In the genomic region with DNA sequence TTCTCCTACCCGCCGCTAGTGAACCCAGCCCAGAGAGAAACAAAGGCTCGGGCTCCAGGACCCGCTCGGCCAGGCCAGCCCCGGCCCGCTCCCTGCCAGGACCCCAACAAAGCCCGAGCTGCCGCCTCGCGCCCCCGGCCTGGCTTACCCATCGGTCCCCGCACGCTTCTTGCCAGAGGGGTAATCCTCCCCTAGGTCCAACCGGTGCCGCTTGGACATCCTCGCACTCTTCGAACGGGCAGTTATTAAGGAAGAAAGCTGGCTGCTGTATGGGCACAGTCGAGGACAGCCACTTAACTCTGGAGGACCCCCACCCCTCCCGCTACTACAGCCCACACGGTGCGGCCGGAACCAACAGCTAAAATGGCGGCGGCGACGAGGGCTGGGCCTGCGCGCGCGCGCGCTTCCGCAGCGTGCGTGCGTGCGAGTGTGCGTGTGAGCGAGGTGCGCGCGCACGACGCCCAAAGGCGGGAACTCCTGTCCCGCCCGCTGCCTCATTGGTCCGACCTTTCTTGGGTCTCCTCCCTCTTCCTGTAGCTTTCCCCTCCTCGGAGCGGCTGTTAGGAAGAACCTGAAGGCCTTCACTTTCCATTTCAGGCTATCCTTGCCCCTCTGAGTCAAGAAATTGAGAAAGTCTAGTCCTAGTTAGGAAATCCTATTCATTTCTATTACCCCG, we compare ENCODE assay signal across 1 cellular context.
A peak's percentile ranks its signal among the peaks of the same experiment; 100 is the strongest.
TF ChIP-seq lines count a peak whose summit lies in the region.

A gene (minus strand): TSS at position 380 of the 676 bp plus-strand sequence. CDS start 161 bp downstream, at position 219.

TF ChIP-seq in K562, 482 proteins besides CTCF, POLR2A, EP300 and RAD21 (continued from another document and continues in another):
- TF ChIP-seq, protein P1, sequence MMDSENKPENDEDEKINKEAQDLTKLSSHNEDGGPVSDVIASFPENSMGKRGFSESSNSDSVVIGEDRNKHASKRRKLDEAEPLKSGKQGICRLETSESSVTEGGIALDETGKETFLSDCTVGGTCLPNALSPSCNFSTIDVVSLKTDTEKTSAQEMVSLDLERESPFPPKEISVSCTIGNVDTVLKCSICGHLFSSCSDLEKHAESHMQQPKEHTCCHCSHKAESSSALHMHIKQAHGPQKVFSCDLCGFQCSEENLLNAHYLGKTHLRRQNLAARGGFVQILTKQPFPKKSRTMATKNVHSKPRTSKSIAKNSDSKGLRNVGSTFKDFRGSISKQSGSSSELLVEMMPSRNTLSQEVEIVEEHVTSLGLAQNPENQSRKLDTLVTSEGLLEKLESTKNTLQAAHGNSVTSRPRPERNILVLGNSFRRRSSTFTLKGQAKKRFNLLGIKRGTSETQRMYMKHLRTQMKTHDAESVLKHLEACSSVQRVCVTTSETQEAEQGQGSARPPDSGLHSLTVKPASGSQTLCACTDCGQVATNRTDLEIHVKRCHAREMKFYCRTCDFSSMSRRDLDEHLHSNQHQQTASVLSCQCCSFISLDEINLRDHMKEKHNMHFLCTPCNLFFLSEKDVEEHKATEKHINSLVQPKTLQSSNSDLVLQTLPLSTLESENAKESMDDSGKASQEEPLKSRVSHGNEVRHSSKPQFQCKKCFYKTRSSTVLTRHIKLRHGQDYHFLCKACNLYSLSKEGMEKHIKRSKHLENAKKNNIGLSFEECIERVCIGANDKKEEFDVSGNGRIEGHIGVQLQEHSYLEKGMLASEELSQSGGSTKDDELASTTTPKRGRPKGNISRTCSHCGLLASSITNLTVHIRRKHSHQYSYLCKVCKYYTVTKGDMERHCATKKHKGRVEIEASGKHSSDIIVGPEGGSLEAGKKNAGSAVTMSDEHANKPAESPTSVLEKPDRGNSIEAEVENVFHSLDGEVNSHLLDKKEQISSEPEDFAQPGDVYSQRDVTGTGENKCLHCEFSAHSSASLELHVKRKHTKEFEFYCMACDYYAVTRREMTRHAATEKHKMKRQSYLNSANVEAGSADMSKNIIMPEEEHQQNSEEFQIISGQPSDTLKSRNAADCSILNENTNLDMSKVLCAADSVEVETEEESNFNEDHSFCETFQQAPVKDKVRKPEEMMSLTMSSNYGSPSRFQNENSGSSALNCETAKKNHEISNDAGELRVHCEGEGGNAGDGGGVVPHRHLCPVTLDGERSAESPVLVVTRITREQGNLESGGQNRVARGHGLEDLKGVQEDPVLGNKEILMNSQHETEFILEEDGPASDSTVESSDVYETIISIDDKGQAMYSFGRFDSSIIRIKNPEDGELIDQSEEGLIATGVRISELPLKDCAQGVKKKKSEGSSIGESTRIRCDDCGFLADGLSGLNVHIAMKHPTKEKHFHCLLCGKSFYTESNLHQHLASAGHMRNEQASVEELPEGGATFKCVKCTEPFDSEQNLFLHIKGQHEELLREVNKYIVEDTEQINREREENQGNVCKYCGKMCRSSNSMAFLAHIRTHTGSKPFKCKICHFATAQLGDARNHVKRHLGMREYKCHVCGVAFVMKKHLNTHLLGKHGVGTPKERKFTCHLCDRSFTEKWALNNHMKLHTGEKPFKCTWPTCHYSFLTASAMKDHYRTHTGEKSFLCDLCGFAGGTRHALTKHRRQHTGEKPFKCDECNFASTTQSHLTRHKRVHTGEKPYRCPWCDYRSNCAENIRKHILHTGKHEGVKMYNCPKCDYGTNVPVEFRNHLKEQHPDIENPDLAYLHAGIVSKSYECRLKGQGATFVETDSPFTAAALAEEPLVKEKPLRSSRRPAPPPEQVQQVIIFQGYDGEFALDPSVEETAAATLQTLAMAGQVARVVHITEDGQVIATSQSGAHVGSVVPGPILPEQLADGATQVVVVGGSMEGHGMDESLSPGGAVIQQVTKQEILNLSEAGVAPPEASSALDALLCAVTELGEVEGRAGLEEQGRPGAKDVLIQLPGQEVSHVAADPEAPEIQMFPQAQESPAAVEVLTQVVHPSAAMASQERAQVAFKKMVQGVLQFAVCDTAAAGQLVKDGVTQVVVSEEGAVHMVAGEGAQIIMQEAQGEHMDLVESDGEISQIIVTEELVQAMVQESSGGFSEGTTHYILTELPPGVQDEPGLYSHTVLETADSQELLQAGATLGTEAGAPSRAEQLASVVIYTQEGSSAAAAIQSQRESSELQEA (IDR thresholded peaks at IDR 0.05; ENCODE audit: low read depth): no peak
- TF ChIP-seq, protein P2, sequence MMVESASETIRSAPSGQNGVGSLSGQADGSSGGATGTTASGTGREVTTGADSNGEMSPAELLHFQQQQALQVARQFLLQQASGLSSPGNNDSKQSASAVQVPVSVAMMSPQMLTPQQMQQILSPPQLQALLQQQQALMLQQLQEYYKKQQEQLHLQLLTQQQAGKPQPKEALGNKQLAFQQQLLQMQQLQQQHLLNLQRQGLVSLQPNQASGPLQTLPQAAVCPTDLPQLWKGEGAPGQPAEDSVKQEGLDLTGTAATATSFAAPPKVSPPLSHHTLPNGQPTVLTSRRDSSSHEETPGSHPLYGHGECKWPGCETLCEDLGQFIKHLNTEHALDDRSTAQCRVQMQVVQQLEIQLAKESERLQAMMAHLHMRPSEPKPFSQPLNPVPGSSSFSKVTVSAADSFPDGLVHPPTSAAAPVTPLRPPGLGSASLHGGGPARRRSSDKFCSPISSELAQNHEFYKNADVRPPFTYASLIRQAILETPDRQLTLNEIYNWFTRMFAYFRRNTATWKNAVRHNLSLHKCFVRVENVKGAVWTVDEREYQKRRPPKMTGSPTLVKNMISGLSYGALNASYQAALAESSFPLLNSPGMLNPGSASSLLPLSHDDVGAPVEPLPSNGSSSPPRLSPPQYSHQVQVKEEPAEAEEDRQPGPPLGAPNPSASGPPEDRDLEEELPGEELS (CRISPR knock-in tag; IDR thresholded peaks at IDR 0.05; ENCODE audit: borderline replicate concordance): 0 out of 2 replicates have a peak, but pooled peaks have one; percentile 23
- TF ChIP-seq TAF15 (IDR thresholded peaks at IDR 0.05; ENCODE audit: low read depth, low read length) (no peak), SMAD1 (IDR thresholded peaks at IDR 0.05; ENCODE audit: low read depth, low read length, partially characterized antibody) (no peak), PURB (CRISPR knock-in tag; IDR thresholded peaks at IDR 0.05; ENCODE audit: low read depth) (no peak), SNIP1 (IDR thresholded peaks at IDR 0.05; ENCODE audit: low read depth) (no peak), CCAR2 (IDR thresholded peaks at IDR 0.05; ENCODE audit: low read depth, low read length) (no peak), ZNF586 (CRISPR knock-in tag; conservative IDR thresholded peaks at IDR 0.05) (no peak), ESRRA (IDR thresholded peaks at IDR 0.05; ENCODE audit: borderline replicate concordance, low read depth) (no peak; the same call in 1 of the 2 replicates), NR4A1 (CRISPR knock-in tag; IDR thresholded peaks at IDR 0.05) (no peak), NR4A1 (tag; IDR thresholded peaks at IDR 0.05) (no peak), GABPB2 (CRISPR knock-in tag; conservative IDR thresholded peaks at IDR 0.05) (no peak), PHF20 (IDR thresholded peaks at IDR 0.05; ENCODE audit: partially characterized antibody) (no peak), NFXL1 (CRISPR knock-in tag; IDR thresholded peaks at IDR 0.05) (no peak), IRF2 (CRISPR knock-in tag; IDR thresholded peaks at IDR 0.05) (no peak), KAT7 (CRISPR knock-in tag; IDR thresholded peaks at IDR 0.05; ENCODE audit: borderline replicate concordance) (no peak), ATF7 (IDR thresholded peaks at IDR 0.05) (peak; percentile 56; the same call in 1 of the 2 replicates), SUPT5H (IDR thresholded peaks at IDR 0.05) (peak; percentile 84), SRSF3 (IDR thresholded peaks at IDR 0.05; ENCODE audit: insufficient read depth, low read length) (no peak; the same call in 1 of the 2 replicates), NCOA6 (IDR thresholded peaks at IDR 0.05) (peak; percentile 90), THRAP3 (IDR thresholded peaks at IDR 0.05; ENCODE audit: borderline replicate concordance) (no peak), SMARCA5 (IDR thresholded peaks at IDR 0.05) (no peak), DACH1 (IDR thresholded peaks at IDR 0.05; ENCODE audit: partially characterized antibody) (no peak), PTTG1 (tag; IDR thresholded peaks at IDR 0.05; ENCODE audit: low read depth) (no peak), FOXJ3 (CRISPR knock-in tag; IDR thresholded peaks at IDR 0.05) (no peak), CBFA2T3 (IDR thresholded peaks at IDR 0.05) (no peak), FOXJ2 (tag; IDR thresholded peaks at IDR 0.05) (no peak), SP2 (IDR thresholded peaks at IDR 0.05; ENCODE audit: extremely low read depth, low read depth, low read length, poor library complexity, severe bottlenecking) (no peak), ZNF175 (CRISPR knock-in tag; IDR thresholded peaks at IDR 0.05; ENCODE audit: low read depth) (no peak), CBFB (CRISPR knock-in tag; IDR thresholded peaks at IDR 0.05) (0 out of 2 replicates have a peak, but pooled peaks have one; percentile 62)
- TF ChIP-seq, protein P3, sequence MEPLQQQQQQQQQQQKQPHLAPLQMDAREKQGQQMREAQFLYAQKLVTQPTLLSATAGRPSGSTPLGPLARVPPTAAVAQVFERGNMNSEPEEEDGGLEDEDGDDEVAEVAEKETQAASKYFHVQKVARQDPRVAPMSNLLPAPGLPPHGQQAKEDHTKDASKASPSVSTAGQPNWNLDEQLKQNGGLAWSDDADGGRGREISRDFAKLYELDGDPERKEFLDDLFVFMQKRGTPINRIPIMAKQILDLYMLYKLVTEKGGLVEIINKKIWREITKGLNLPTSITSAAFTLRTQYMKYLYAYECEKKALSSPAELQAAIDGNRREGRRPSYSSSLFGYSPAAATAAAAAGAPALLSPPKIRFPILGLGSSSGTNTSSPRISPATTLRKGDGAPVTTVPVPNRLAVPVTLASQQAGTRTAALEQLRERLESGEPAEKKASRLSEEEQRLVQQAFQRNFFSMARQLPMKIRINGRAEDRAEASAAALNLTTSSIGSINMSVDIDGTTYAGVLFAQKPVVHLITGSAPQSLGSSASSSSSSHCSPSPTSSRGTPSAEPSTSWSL (CRISPR knock-in tag; IDR thresholded peaks at IDR 0.05; ENCODE audit: borderline replicate concordance): no peak
- TF ChIP-seq, protein P4, sequence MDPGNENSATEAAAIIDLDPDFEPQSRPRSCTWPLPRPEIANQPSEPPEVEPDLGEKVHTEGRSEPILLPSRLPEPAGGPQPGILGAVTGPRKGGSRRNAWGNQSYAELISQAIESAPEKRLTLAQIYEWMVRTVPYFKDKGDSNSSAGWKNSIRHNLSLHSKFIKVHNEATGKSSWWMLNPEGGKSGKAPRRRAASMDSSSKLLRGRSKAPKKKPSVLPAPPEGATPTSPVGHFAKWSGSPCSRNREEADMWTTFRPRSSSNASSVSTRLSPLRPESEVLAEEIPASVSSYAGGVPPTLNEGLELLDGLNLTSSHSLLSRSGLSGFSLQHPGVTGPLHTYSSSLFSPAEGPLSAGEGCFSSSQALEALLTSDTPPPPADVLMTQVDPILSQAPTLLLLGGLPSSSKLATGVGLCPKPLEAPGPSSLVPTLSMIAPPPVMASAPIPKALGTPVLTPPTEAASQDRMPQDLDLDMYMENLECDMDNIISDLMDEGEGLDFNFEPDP (CRISPR knock-in tag; IDR thresholded peaks at IDR 0.05): 0 out of 2 replicates have a peak, but pooled peaks have one; percentile 40
- TF ChIP-seq, protein P5, sequence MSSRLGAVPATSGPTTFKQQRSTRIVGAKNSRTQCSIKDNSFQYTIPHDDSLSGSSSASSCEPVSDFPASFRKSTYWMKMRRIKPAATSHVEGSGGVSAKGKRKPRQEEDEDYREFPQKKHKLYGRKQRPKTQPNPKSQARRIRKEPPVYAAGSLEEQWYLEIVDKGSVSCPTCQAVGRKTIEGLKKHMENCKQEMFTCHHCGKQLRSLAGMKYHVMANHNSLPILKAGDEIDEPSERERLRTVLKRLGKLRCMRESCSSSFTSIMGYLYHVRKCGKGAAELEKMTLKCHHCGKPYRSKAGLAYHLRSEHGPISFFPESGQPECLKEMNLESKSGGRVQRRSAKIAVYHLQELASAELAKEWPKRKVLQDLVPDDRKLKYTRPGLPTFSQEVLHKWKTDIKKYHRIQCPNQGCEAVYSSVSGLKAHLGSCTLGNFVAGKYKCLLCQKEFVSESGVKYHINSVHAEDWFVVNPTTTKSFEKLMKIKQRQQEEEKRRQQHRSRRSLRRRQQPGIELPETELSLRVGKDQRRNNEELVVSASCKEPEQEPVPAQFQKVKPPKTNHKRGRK (tag; IDR thresholded peaks at IDR 0.05): no peak
- TF ChIP-seq, protein P6, sequence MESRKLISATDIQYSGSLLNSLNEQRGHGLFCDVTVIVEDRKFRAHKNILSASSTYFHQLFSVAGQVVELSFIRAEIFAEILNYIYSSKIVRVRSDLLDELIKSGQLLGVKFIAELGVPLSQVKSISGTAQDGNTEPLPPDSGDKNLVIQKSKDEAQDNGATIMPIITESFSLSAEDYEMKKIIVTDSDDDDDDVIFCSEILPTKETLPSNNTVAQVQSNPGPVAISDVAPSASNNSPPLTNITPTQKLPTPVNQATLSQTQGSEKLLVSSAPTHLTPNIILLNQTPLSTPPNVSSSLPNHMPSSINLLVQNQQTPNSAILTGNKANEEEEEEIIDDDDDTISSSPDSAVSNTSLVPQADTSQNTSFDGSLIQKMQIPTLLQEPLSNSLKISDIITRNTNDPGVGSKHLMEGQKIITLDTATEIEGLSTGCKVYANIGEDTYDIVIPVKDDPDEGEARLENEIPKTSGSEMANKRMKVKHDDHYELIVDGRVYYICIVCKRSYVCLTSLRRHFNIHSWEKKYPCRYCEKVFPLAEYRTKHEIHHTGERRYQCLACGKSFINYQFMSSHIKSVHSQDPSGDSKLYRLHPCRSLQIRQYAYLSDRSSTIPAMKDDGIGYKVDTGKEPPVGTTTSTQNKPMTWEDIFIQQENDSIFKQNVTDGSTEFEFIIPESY (CRISPR knock-in tag; IDR thresholded peaks at IDR 0.05): no peak
